Comparison of ENCODE assay signal across 1 cellular context in the genomic region with DNA sequence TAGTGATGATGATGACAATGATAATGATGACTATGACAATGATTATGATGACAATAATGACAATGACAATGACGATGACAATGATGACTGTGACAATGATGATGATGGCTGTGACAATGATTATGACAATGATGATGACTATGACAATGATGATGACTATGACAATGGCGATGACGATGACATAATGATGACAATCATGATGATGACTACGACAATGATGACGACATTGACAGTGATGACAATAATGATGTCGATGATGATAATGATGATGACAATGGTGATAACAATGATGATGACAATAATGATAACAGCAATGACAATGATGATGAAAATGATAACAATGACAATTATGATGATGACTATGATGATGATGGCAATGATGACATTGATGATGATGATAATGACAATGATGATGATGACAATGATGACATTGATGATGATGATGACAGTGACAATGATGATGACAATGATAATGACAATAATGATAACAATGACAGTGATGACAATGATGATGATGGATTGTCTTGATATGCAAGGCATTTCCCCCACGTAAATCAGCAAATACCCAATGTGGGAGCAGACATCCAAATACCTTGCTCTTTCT.
TF ChIP-seq lines count a peak whose summit lies in the region.

No MANE protein-coding gene starts in this region.

TF ChIP-seq in HEK293, 187 proteins besides CTCF, POLR2A, EP300 and RAD21 (continued from another document and continues in another):
- TF ChIP-seq, protein P1, sequence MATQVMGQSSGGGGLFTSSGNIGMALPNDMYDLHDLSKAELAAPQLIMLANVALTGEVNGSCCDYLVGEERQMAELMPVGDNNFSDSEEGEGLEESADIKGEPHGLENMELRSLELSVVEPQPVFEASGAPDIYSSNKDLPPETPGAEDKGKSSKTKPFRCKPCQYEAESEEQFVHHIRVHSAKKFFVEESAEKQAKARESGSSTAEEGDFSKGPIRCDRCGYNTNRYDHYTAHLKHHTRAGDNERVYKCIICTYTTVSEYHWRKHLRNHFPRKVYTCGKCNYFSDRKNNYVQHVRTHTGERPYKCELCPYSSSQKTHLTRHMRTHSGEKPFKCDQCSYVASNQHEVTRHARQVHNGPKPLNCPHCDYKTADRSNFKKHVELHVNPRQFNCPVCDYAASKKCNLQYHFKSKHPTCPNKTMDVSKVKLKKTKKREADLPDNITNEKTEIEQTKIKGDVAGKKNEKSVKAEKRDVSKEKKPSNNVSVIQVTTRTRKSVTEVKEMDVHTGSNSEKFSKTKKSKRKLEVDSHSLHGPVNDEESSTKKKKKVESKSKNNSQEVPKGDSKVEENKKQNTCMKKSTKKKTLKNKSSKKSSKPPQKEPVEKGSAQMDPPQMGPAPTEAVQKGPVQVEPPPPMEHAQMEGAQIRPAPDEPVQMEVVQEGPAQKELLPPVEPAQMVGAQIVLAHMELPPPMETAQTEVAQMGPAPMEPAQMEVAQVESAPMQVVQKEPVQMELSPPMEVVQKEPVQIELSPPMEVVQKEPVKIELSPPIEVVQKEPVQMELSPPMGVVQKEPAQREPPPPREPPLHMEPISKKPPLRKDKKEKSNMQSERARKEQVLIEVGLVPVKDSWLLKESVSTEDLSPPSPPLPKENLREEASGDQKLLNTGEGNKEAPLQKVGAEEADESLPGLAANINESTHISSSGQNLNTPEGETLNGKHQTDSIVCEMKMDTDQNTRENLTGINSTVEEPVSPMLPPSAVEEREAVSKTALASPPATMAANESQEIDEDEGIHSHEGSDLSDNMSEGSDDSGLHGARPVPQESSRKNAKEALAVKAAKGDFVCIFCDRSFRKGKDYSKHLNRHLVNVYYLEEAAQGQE (tag by site-specific recombination; IDR thresholded peaks at IDR 0.05), result no peak
- TF ChIP-seq ZNF324 (tag by site-specific recombination; IDR thresholded peaks at IDR 0.05), result no peak
- TF ChIP-seq ZNF529 (tag by site-specific recombination; IDR thresholded peaks at IDR 0.05; ENCODE audit: insufficient replicate concordance), result no peak
- no peak for TF ChIP-seq ZNF626 (tag by site-specific recombination; IDR thresholded peaks at IDR 0.05)
- TF ChIP-seq ZNF555 (tag by site-specific recombination; conservative IDR thresholded peaks at IDR 0.05), result no peak
- no peak for TF ChIP-seq ZNF366 (tag by site-specific recombination; conservative IDR thresholded peaks at IDR 0.05)
- TF ChIP-seq ZNF654 (tag by site-specific recombination; IDR thresholded peaks at IDR 0.05; ENCODE audit: low read depth), result no peak
- no peak for TF ChIP-seq GFI1B (tag by site-specific recombination; IDR thresholded peaks at IDR 0.05)
- TF ChIP-seq PATZ1 (tag by site-specific recombination; IDR thresholded peaks at IDR 0.05), result no peak
- no peak for TF ChIP-seq GLIS2 (tag by site-specific recombination; IDR thresholded peaks at IDR 0.05)
- TF ChIP-seq ZNF148 (tag by site-specific recombination; IDR thresholded peaks at IDR 0.05; ENCODE audit: borderline replicate concordance), result peak; percentile 90
- TF ChIP-seq ZNF596 (tag by site-specific recombination; IDR thresholded peaks at IDR 0.05), result no peak
- TF ChIP-seq ZNF311 (tag by site-specific recombination; IDR thresholded peaks at IDR 0.05; ENCODE audit: borderline replicate concordance), result no peak
- TF ChIP-seq, protein P2, sequence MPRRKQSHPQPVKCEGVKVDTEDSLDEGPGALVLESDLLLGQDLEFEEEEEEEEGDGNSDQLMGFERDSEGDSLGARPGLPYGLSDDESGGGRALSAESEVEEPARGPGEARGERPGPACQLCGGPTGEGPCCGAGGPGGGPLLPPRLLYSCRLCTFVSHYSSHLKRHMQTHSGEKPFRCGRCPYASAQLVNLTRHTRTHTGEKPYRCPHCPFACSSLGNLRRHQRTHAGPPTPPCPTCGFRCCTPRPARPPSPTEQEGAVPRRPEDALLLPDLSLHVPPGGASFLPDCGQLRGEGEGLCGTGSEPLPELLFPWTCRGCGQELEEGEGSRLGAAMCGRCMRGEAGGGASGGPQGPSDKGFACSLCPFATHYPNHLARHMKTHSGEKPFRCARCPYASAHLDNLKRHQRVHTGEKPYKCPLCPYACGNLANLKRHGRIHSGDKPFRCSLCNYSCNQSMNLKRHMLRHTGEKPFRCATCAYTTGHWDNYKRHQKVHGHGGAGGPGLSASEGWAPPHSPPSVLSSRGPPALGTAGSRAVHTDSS (tag by site-specific recombination; IDR thresholded peaks at IDR 0.05), result peak; percentile 85
- no peak for TF ChIP-seq TCF7L2 (IDR thresholded peaks at IDR 0.05; ENCODE audit: borderline replicate concordance, low read depth, low read length)
- TF ChIP-seq, protein P3, sequence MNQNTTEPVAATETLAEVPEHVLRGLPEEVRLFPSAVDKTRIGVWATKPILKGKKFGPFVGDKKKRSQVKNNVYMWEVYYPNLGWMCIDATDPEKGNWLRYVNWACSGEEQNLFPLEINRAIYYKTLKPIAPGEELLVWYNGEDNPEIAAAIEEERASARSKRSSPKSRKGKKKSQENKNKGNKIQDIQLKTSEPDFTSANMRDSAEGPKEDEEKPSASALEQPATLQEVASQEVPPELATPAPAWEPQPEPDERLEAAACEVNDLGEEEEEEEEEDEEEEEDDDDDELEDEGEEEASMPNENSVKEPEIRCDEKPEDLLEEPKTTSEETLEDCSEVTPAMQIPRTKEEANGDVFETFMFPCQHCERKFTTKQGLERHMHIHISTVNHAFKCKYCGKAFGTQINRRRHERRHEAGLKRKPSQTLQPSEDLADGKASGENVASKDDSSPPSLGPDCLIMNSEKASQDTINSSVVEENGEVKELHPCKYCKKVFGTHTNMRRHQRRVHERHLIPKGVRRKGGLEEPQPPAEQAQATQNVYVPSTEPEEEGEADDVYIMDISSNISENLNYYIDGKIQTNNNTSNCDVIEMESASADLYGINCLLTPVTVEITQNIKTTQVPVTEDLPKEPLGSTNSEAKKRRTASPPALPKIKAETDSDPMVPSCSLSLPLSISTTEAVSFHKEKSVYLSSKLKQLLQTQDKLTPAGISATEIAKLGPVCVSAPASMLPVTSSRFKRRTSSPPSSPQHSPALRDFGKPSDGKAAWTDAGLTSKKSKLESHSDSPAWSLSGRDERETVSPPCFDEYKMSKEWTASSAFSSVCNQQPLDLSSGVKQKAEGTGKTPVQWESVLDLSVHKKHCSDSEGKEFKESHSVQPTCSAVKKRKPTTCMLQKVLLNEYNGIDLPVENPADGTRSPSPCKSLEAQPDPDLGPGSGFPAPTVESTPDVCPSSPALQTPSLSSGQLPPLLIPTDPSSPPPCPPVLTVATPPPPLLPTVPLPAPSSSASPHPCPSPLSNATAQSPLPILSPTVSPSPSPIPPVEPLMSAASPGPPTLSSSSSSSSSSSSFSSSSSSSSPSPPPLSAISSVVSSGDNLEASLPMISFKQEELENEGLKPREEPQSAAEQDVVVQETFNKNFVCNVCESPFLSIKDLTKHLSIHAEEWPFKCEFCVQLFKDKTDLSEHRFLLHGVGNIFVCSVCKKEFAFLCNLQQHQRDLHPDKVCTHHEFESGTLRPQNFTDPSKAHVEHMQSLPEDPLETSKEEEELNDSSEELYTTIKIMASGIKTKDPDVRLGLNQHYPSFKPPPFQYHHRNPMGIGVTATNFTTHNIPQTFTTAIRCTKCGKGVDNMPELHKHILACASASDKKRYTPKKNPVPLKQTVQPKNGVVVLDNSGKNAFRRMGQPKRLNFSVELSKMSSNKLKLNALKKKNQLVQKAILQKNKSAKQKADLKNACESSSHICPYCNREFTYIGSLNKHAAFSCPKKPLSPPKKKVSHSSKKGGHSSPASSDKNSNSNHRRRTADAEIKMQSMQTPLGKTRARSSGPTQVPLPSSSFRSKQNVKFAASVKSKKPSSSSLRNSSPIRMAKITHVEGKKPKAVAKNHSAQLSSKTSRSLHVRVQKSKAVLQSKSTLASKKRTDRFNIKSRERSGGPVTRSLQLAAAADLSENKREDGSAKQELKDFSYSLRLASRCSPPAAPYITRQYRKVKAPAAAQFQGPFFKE (tag by site-specific recombination; IDR thresholded peaks at IDR 0.05; ENCODE audit: borderline replicate concordance), result no peak
- no peak for TF ChIP-seq ZBTB1 (tag by site-specific recombination; IDR thresholded peaks at IDR 0.05)
- TF ChIP-seq ZNF530 (tag by site-specific recombination; IDR thresholded peaks at IDR 0.05; ENCODE audit: low read depth), result no peak
- no peak for TF ChIP-seq ZNF514 (tag by site-specific recombination; IDR thresholded peaks at IDR 0.05)
- TF ChIP-seq SALL2 (tag by site-specific recombination; IDR thresholded peaks at IDR 0.05; ENCODE audit: borderline replicate concordance), result peak; percentile 79; the same call in 1 of the 2 replicates
- no peak for TF ChIP-seq ZNF16 (tag by site-specific recombination; IDR thresholded peaks at IDR 0.05; ENCODE audit: low read depth)
- no peak for TF ChIP-seq ZNF510 (tag by site-specific recombination; IDR thresholded peaks at IDR 0.05; ENCODE audit: insufficient replicate concordance)
- TF ChIP-seq ZFP69B (tag by site-specific recombination; IDR thresholded peaks at IDR 0.05), result no peak
- 0 out of 2 replicates have a peak, but pooled peaks have one; percentile 18 for TF ChIP-seq ZNF521 (tag by site-specific recombination; IDR thresholded peaks at IDR 0.05)
- TF ChIP-seq, protein P4, sequence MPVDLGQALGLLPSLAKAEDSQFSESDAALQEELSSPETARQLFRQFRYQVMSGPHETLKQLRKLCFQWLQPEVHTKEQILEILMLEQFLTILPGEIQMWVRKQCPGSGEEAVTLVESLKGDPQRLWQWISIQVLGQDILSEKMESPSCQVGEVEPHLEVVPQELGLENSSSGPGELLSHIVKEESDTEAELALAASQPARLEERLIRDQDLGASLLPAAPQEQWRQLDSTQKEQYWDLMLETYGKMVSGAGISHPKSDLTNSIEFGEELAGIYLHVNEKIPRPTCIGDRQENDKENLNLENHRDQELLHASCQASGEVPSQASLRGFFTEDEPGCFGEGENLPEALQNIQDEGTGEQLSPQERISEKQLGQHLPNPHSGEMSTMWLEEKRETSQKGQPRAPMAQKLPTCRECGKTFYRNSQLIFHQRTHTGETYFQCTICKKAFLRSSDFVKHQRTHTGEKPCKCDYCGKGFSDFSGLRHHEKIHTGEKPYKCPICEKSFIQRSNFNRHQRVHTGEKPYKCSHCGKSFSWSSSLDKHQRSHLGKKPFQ (tag by site-specific recombination; IDR thresholded peaks at IDR 0.05), result no peak
- TF ChIP-seq ZNF26 (tag by site-specific recombination; IDR thresholded peaks at IDR 0.05), result 0 out of 2 replicates have a peak, but pooled peaks have one; percentile 9
- TF ChIP-seq BCL11A (tag by site-specific recombination; IDR thresholded peaks at IDR 0.05; ENCODE audit: low read depth), result no peak
- TF ChIP-seq IKZF3 (tag by site-specific recombination; IDR thresholded peaks at IDR 0.05), result no peak
- TF ChIP-seq, protein P5, sequence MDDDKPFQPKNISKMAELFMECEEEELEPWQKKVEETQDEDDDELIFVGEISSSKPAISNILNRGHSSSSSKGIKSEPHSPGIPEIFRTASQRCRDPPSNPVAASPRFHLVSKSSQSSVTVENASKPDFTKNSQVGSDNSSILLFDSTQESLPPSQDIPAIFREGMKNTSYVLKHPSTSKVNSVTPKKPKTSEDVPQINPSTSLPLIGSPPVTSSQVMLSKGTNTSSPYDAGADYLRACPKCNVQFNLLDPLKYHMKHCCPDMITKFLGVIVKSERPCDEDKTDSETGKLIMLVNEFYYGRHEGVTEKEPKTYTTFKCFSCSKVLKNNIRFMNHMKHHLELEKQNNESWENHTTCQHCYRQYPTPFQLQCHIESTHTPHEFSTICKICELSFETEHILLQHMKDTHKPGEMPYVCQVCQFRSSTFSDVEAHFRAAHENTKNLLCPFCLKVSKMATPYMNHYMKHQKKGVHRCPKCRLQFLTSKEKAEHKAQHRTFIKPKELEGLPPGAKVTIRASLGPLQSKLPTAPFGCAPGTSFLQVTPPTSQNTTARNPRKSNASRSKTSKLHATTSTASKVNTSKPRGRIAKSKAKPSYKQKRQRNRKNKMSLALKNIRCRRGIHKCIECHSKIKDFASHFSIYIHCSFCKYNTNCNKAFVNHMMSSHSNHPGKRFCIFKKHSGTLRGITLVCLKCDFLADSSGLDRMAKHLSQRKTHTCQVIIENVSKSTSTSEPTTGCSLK (tag by site-specific recombination; IDR thresholded peaks at IDR 0.05), result no peak
- TF ChIP-seq ZNF561 (tag by site-specific recombination; IDR thresholded peaks at IDR 0.05; ENCODE audit: borderline replicate concordance), result no peak
- TF ChIP-seq ZNF707 (tag by site-specific recombination; IDR thresholded peaks at IDR 0.05), result no peak
- no peak for TF ChIP-seq ZNF785 (tag by site-specific recombination; IDR thresholded peaks at IDR 0.05)
- TF ChIP-seq YY1 (tag by site-specific recombination; IDR thresholded peaks at IDR 0.05), result no peak
